Comparison of ENCODE assay signal across 25 cellular contexts in genomic region chr14:50035214-50035613, GRCh38.
DNase-seq lines count a peak whose midpoint lies in the region; ATAC-seq and TF ChIP-seq lines count a peak whose summit lies in the region.
"Had no signal": no experiment of that assay in that cellular context is flagged by ENCODE, and none has a peak within 500 bp of the region (broad histone marks: within the 10 kb centered on the region; RNA-seq: fewer than 3 reads in every experiment).

No MANE protein-coding gene starts in this region.

- peak overlapping the region; percentile 29 for H3K4me3 Mint-ChIP-seq in activated T-helper 17 cell treated with anti-CD3 and anti-CD28 coated beads, Interleukin-2, amount 50 U/mL, for 72 hours
- H3K4me3 Mint-ChIP-seq in GM23338 (no peak overlapping the region), chondrocyte (ENCODE audit: unreplicated experiment) (no peak overlapping the region)
- H3K4me3 Mint-ChIP-seq: CD8-positive, alpha-beta memory T cell had no signal

- peaks cover 61% of the 10 kb centered on the region for H3K79me1 ChIP-seq in trophoblast cell (ENCODE audit: low read length)

- H3K18ac ChIP-seq in trophoblast cell (ENCODE audit: low read length), result no peak overlapping the region

- peaks cover 37% of the 10 kb centered on the region for H3K4me1 Mint-ChIP-seq in activated T-helper 17 cell treated with anti-CD3 and anti-CD28 coated beads, Interleukin-2, amount 50 U/mL, for 72 hours
- H3K4me1 Mint-ChIP-seq in GM23338 (no peaks in the 10 kb centered on the region), chondrocyte (ENCODE audit: low read depth) (peaks cover 26% of the 10 kb centered on the region)

- H2BK5ac ChIP-seq in trophoblast cell (ENCODE audit: low read depth, low read length, poor library complexity), result no peak overlapping the region

- H2AFZ ChIP-seq in trophoblast cell (ENCODE audit: insufficient read depth, low read length, poor library complexity) (no peak overlapping the region), GM23338 (no peak overlapping the region)

- no peaks in the 10 kb centered on the region for H4K20me1 ChIP-seq in GM23338 (replicated peaks; ENCODE audit: insufficient read depth)

- H3F3A ChIP-seq in GM23338 (replicated peaks; ENCODE audit: low read depth), result no peaks in the 10 kb centered on the region

- no peak overlapping the region for H3K9ac ChIP-seq in trophoblast cell (ENCODE audit: low read length)
- H3K9ac ChIP-seq: KMS-11 had no signal

- peaks cover 12% of the 10 kb centered on the region for H3K79me2 ChIP-seq in trophoblast cell (ENCODE audit: control insufficient read depth, insufficient read depth, low read length, poor library complexity)
- H3K79me2 ChIP-seq in GM23338 (replicated peaks; ENCODE audit: insufficient read depth), result no peaks in the 10 kb centered on the region

- DNase-seq in HEK293T (ENCODE audit: extremely low spot score) (no peak), epithelial cell of prostate (ENCODE audit: low read depth, low spot score) (peak; percentile 80), trophoblast cell (peak; percentile 96), GM23338 (ENCODE audit: low spot score) (no peak), chondrocyte (ENCODE audit: low spot score) (no peak), SHP77 (lab: John Stamatoyannopoulos, UW) (no peak), hepatic stellate cell (ENCODE audit: low spot score) (no peak)
- DNase-seq: 8988T; Calu3; CD8-positive, alpha-beta memory T cell; DMS153; IMR-90; MG63; NCI-H1417; NCI-H1694 treated with DMSO at 0.1 percent for 48 hours; NCI-H2081 treated with DMSO at 0.1 percent for 48 hours; NCI-H2171 treated with DMSO at 0.1 percent for 48 hours; NCI-H446 treated with DMSO at 0.1 percent for 48 hours; NCI-H526 treated with DMSO at 0.1 percent for 48 hours; SIG-M5 had no signal

- peak overlapping the region; percentile 4 for H2AK5ac ChIP-seq in trophoblast cell (ENCODE audit: low read length)

- H3K27ac ChIP-seq in epithelial cell of prostate (peak overlapping the region; percentile 61), trophoblast cell (ENCODE audit: low read depth, low read length) (no peak overlapping the region), GM23338 (ENCODE audit: low read depth) (no peak overlapping the region)
- H3K27ac ChIP-seq: C4-2B, KMS-11 had no signal

- H3K36me3 ChIP-seq in trophoblast cell (ENCODE audit: control insufficient read depth in 1 of 2, insufficient read depth in 2 of 2, low read length in 2 of 2) (no peaks in the 10 kb centered on the region), GM23338 (ENCODE audit: insufficient read depth) (no peaks in the 10 kb centered on the region)
- H3K36me3 ChIP-seq: MG63 had no signal

- no peaks in the 10 kb centered on the region for H3K27me3 ChIP-seq in trophoblast cell (ENCODE audit: insufficient read depth, low read length)
- H3K27me3 ChIP-seq in GM23338 (ENCODE audit: insufficient read depth), result no peaks in the 10 kb centered on the region
- H3K27me3 ChIP-seq: MG63 had no signal

- no peak for ATAC-seq in activated T-helper 17 cell treated with anti-CD3 and anti-CD28 coated beads, Interleukin-2, amount 50 U/mL, for 72 hours (replicated peaks)
- ATAC-seq in GM23338, result no peak
- ATAC-seq: HCT116, SK-N-SH treated with all-trans-retinoic acid at 6 μM for 48 hours had no signal

- peaks cover 2% of the 10 kb centered on the region for H3K9me3 ChIP-seq in trophoblast cell (ENCODE audit: insufficient read depth, low read depth, low read length)
- H3K9me3 ChIP-seq: MG63 had no signal

- H2BK120ac ChIP-seq in trophoblast cell (ENCODE audit: insufficient read depth, low read length, poor library complexity), result peak overlapping the region; percentile 5

- peak overlapping the region; percentile 53 for H4K91ac ChIP-seq in trophoblast cell (ENCODE audit: low read depth, low read length)

- H3K23ac ChIP-seq in trophoblast cell (ENCODE audit: low read length), result no peak overlapping the region

- H4K8ac ChIP-seq in trophoblast cell (ENCODE audit: low read depth, low read length), result no peak overlapping the region

- H3K4me1 ChIP-seq in trophoblast cell (ENCODE audit: control insufficient read depth in 1 of 2, insufficient read depth in 2 of 2, low read length in 2 of 2) (peaks cover 24 to 45% of the 10 kb centered on the region in 2 experiments), GM23338 (ENCODE audit: insufficient read depth) (no peaks in the 10 kb centered on the region)

- peak overlapping the region; percentile 28 for H3K14ac ChIP-seq in trophoblast cell (ENCODE audit: low read length)

- peak overlapping the region; percentile 81 for H2BK12ac ChIP-seq in trophoblast cell (ENCODE audit: low read length)

- H3K27me3 Mint-ChIP-seq in activated T-helper 17 cell treated with anti-CD3 and anti-CD28 coated beads, Interleukin-2, amount 50 U/mL, for 72 hours, result no peaks in the 10 kb centered on the region
- H3K27me3 Mint-ChIP-seq in GM23338 (ENCODE audit: insufficient read depth, low read depth, poor library complexity) (peaks cover 3% of the 10 kb centered on the region), chondrocyte (ENCODE audit: low read depth) (no peaks in the 10 kb centered on the region)
- H3K27me3 Mint-ChIP-seq: CD8-positive, alpha-beta memory T cell had no signal

- H3K36me3 Mint-ChIP-seq in activated T-helper 17 cell treated with anti-CD3 and anti-CD28 coated beads, Interleukin-2, amount 50 U/mL, for 72 hours (ENCODE audit: low read depth), result peaks cover 100% of the 10 kb centered on the region
- no peaks in the 10 kb centered on the region for H3K36me3 Mint-ChIP-seq in GM23338 (ENCODE audit: low read depth)
- no peaks in the 10 kb centered on the region for H3K36me3 Mint-ChIP-seq in chondrocyte (ENCODE audit: low read depth)

- no peak overlapping the region for H3K27ac Mint-ChIP-seq in activated T-helper 17 cell treated with anti-CD3 and anti-CD28 coated beads, Interleukin-2, amount 50 U/mL, for 72 hours
- H3K27ac Mint-ChIP-seq in GM23338 (no peak overlapping the region), chondrocyte (ENCODE audit: unreplicated experiment) (no peak overlapping the region)

- TF ChIP-seq CTCF in GM23338 (conservative IDR thresholded peaks at IDR 0.05; ENCODE audit: low read depth in 2 of 2) (no peak), chondrocyte (IDR thresholded peaks at IDR 0.05) (no peak)

- H4K12ac ChIP-seq in trophoblast cell (ENCODE audit: low read depth, low read length), result no peak overlapping the region

- no peak overlapping the region for H3K4me2 ChIP-seq in trophoblast cell (ENCODE audit: low read length)
- H3K4me2 ChIP-seq in GM23338, result no peak overlapping the region
- H3K4me2 ChIP-seq: KMS-11 had no signal

- CTCF ChIA-PET in HEK293T (lab: Yijun Ruan, JAX), result no interaction called here

- POLR2A ChIA-PET in HEK293T (lab: Yijun Ruan, JAX), result no interaction called here

- peaks cover 4% of the 10 kb centered on the region for H3K9me3 Mint-ChIP-seq in activated T-helper 17 cell treated with anti-CD3 and anti-CD28 coated beads, Interleukin-2, amount 50 U/mL, for 72 hours
- H3K9me3 Mint-ChIP-seq in GM23338 (no peaks in the 10 kb centered on the region), chondrocyte (ENCODE audit: low read depth) (no peaks in the 10 kb centered on the region)
- H3K9me3 Mint-ChIP-seq: CD8-positive, alpha-beta memory T cell had no signal

- no peak overlapping the region for H3K4ac ChIP-seq in trophoblast cell (ENCODE audit: low read depth, low read length)

- no CpG with 5 or more reads among the region's 1 CpG for WGBS in trophoblast cell (ENCODE audit: extremely low coverage, insufficient coverage, insufficient read length)

- peaks cover 5% of the 10 kb centered on the region; the same call in 1 of the 2 replicates for H3K9me2 ChIP-seq in GM23338 (ENCODE audit: insufficient read depth)

- H3K4me3 ChIP-seq in trophoblast cell (ENCODE audit: low read depth, low read length) (no peak overlapping the region), GM23338 (no peak overlapping the region)
- H3K4me3 ChIP-seq: MG63 had no signal

TF ChIP-seq in HEK293T, 16 proteins besides CTCF, POLR2A, EP300 and RAD21:
- TF ChIP-seq FOXM1 (IDR thresholded peaks at IDR 0.05; ENCODE audit: borderline replicate concordance) (no peak), L3MBTL2 (conservative IDR thresholded peaks at IDR 0.05) (no peak), ZNF384 (IDR thresholded peaks at IDR 0.05) (0 out of 2 replicates have a peak, but pooled peaks have one; percentile 35)

TF ChIP-seq in GM23338, 12 proteins besides CTCF, POLR2A, EP300 and RAD21 (continues in another document):
- no peak for TF ChIP-seq EZH2 (IDR thresholded peaks at IDR 0.05; ENCODE audit: low read depth, unreplicated experiment)
- TF ChIP-seq ZNF331 (CRISPR knock-in tag; IDR thresholded peaks at IDR 0.05; ENCODE audit: low read depth), result no peak
- no peak for TF ChIP-seq ETS1 (IDR thresholded peaks at IDR 0.05)
- TF ChIP-seq EZH2phosphoT487 (IDR thresholded peaks at IDR 0.05; ENCODE audit: unreplicated experiment), result no peak

Comparison
In these comparisons a context has a peak if more than half of its experiments do, and no peak if none do; other contexts are left out.
1. DNase-seq: peak in epithelial cell of prostate (single experiment) and trophoblast cell (2 of 2); none in HEK293T (single experiment), GM23338 (single experiment), chondrocyte (single experiment), SHP77 (0 of 2) and hepatic stellate cell (single experiment).